In the genomic region with DNA sequence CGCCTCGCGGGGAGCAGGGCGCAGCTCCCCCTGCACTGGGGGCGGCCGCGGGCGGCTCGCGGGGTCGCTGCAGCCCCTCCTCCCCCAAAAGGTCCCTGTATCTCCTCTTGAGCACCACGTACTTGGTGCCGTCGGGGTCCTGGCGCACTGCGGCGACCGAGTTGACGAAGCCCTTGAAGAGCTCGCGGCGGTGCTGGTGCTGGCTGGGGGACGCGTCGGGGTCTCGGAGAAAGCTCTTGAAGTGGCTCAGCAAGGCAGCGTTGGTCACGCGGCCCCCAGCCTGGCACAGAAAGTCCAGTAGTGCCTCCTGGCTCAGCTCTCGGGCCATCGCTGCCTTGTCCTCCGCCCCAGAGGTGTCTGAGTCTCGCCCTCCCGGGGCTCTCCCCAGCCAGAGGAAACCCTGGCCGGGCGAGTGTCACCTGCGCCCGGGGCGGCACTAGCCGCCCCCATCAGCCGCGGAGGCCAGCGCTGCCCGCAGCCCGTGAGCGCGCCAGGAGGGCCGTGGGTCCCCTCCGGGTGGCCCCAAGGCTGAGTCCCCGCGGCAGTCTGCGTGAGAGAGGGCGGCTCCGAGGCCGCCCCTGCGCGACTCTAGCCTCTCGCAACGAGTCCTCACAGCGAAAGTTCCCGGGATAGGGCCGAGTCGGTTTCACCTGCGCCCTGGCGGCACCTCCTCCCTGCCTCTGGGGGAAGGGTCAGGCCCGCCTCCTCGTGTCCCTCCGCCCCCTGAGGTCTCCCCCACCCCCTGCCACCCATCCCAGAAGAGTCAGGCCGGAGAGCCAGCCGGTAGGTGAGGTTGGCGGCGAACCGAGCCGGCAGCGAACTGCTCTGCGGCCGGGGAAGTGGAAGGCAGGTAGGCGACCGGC, we compare ENCODE assay signal across 8 cellular contexts. TPM values are rescaled to one million over a fixed set of nuclear protein-coding genes. Genes with fewer than 3 reads are reported as not detected.
A peak's percentile ranks its signal among the peaks of the same experiment; 100 is the strongest.
DNase-seq lines count a peak whose midpoint lies in the region; ATAC-seq, FAIRE-seq and TF ChIP-seq lines count a peak whose summit lies in the region.

A gene with protein sequence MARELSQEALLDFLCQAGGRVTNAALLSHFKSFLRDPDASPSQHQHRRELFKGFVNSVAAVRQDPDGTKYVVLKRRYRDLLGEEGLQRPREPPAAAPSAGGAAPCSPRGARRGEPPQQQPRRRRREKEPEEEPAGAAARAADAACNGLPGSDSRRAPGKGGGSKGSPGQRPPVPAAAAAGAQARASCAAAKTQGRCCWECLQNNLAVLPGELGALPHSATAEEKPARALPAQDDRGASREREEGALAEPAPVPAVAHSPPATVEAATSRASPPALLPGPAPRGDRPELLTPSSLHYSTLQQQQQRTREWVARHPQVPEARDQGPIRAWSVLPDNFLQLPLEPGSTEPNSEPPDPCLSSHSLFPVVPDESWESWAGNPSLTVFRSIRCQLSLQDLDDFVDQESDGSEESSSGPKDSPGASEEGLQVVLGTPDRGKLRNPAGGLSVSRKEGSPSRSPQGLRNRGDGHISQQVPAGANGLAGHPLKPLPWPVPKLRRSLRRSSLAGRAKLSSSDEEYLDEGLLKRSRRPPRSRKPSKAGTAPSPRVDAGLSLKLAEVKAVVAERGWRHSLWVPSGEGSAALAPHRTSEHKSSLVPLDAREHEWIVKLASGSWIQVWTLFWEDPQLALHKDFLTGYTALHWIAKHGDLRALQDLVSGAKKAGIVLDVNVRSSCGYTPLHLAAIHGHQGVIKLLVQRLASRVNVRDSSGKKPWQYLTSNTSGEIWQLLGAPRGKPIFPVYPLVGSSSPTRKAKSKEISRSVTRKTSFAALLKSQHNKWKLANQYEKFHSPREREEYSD (minus strand): TSS at position 623 of the 863 bp plus-strand sequence. CDS start 295 bp downstream, at position 328.

- H3K36me3 ChIP-seq in esophagus muscularis mucosa: no peaks in the 10 kb centered on the region

- TF ChIP-seq POLR2A in esophagus muscularis mucosa (IDR thresholded peaks at IDR 0.05; ENCODE audit: low read depth): no peak

- peaks cover 4 to 25% (median 20%) of the 10 kb centered on the region in 4 donors for H3K4me1 ChIP-seq in esophagus muscularis mucosa

- H3K9me3 Mint-ChIP-seq in nephron progenitor cell: peaks cover 7% of the 10 kb centered on the region

- peaks cover 5% of the 10 kb centered on the region for H3K36me3 Mint-ChIP-seq in nephron progenitor cell (ENCODE audit: low read depth)

- peak; percentile 29 for DNase-seq in SIG-M5 treated with dmso at 0.1 percent for 504 hours (lab: John Stamatoyannopoulos, UW; ENCODE audit: unreplicated experiment)
- no peak for DNase-seq in SIG-M5 (lab: John Stamatoyannopoulos, UW)
- peak; percentile 61 for DNase-seq in NCI-H1436 (lab: John Stamatoyannopoulos, UW)
- peak; percentile 12 for DNase-seq in activated T-cell treated with anti-CD3 and anti-CD28 coated beads for 48 hours (ENCODE audit: low read depth)
- DNase-seq in esophagus muscularis mucosa (ENCODE audit: extremely low spot score): no peak
- peak; percentile 68 for DNase-seq in nephron progenitor cell
- DNase-seq in urothelium cell line (ENCODE audit: low spot score): no peak

- H3K4me1 Mint-ChIP-seq in nephron progenitor cell: peaks cover 33% of the 10 kb centered on the region

- 3% methylated on average over 11 of the region's 79 CpGs for WGBS in esophagus muscularis mucosa

- peaks cover 0 to 65% (median 21%) of the 10 kb centered on the region in 4 donors for H3K27me3 ChIP-seq in esophagus muscularis mucosa

- ATAC-seq in HG02938 (IDR thresholded peaks at IDR 0.05; ENCODE audit: unreplicated experiment): no peak

- H3K27ac Mint-ChIP-seq in nephron progenitor cell: no peak within 1 kb of the TSS

- H3K27me3 Mint-ChIP-seq in nephron progenitor cell (ENCODE audit: low read depth, poor library complexity): peaks cover 61% of the 10 kb centered on the region

- no peak for TF ChIP-seq CTCF in esophagus muscularis mucosa (IDR thresholded peaks at IDR 0.05)
- TF ChIP-seq CTCF in nephron progenitor cell (IDR thresholded peaks at IDR 0.05): no peak

- peak within 1 kb of the TSS; percentile 80 for H3K4me3 Mint-ChIP-seq in nephron progenitor cell

- H3K9me3 ChIP-seq in esophagus muscularis mucosa: no peaks in the 10 kb centered on the region

- no peak for TF ChIP-seq EP300 in esophagus muscularis mucosa (IDR thresholded peaks at IDR 0.05)

- H3K4me3 ChIP-seq in esophagus muscularis mucosa: peak within 1 kb of the TSS; percentile 54 to 64 (median 56)

- intact Hi-C loops in esophagus muscularis mucosa (cut with DNase I): no loop called here

- no peak for FAIRE-seq in urothelium cell line (lab: Jason Lieb, UNC)

- H3K27ac ChIP-seq in esophagus muscularis mucosa (replicated peaks in 1 of 4): no peak within 1 kb of the TSS

RNA-seq across cellular contexts. Expression of the gene that starts here (rescaled TPM):
- not detected for total RNA-seq in esophagus muscularis mucosa

Comparison
In these comparisons a context has a peak if more than half of its experiments do, and no peak if none do; other contexts are left out.
1. DNase-seq: peak in SIG-M5 treated with dmso at 0.1 percent for 504 hours (single experiment), NCI-H1436 (single experiment), activated T-cell treated with anti-CD3 and anti-CD28 coated beads for 48 hours (single experiment) and nephron progenitor cell (single experiment); none in SIG-M5 (single experiment), esophagus muscularis mucosa (single experiment) and urothelium cell line (single experiment).